1 cellular context compared by ENCODE assay signal in genomic region chr14:89491701-89492381, GRCh38.
TF ChIP-seq lines count a peak whose summit lies in the region.

No MANE protein-coding gene starts in this region.

TF ChIP-seq in H1, 55 proteins besides CTCF, POLR2A, EP300 and RAD21:
- no peak for TF ChIP-seq BRCA1 (IDR thresholded peaks at IDR 0.05; ENCODE audit: low read depth, low read length)
- TF ChIP-seq KDM5A (IDR thresholded peaks at IDR 0.05; ENCODE audit: low read length), result no peak
- TF ChIP-seq, protein P1, sequence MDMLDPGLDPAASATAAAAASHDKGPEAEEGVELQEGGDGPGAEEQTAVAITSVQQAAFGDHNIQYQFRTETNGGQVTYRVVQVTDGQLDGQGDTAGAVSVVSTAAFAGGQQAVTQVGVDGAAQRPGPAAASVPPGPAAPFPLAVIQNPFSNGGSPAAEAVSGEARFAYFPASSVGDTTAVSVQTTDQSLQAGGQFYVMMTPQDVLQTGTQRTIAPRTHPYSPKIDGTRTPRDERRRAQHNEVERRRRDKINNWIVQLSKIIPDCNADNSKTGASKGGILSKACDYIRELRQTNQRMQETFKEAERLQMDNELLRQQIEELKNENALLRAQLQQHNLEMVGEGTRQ (IDR thresholded peaks at IDR 0.05; ENCODE audit: low read length), result no peak
- no peak for TF ChIP-seq GTF2F1 (IDR thresholded peaks at IDR 0.05; ENCODE audit: borderline replicate concordance, low read depth, low read length)
- no peak for TF ChIP-seq RBBP5 (IDR thresholded peaks at IDR 0.05; ENCODE audit: borderline replicate concordance, low read depth, low read length)
- TF ChIP-seq SIRT6 (IDR thresholded peaks at IDR 0.05; ENCODE audit: low read length), result no peak
- no peak for TF ChIP-seq POLR2AphosphoS5 (IDR thresholded peaks at IDR 0.05; ENCODE audit: low read depth, low read length)
- TF ChIP-seq TAF7 (optimal IDR thresholded peaks at IDR 0.05; ENCODE audit: borderline replicate concordance, low read depth, low read length), result no peak
- no peak for TF ChIP-seq EGR1 (IDR thresholded peaks at IDR 0.05; ENCODE audit: borderline replicate concordance, low read depth, low read length)
- no peak for TF ChIP-seq SAP30 (IDR thresholded peaks at IDR 0.05; ENCODE audit: insufficient read depth, insufficient replicate concordance, low read length)
- no peak for TF ChIP-seq KDM1A (IDR thresholded peaks at IDR 0.05; ENCODE audit: borderline replicate concordance, low read length)
- TF ChIP-seq RNF2 (IDR thresholded peaks at IDR 0.05; ENCODE audit: borderline replicate concordance, low read depth, low read length, missing control alignments, poor library complexity, severe bottlenecking), result no peak
